In genomic region chr11:134445601-134446325, GRCh38 we compare ENCODE assay signal across 17 cellular contexts. TPM values are rescaled to one million over a fixed set of nuclear protein-coding genes. Genes with fewer than 3 reads are reported as not detected.
DNase-seq lines count a peak whose midpoint lies in the region; ATAC-seq and TF ChIP-seq lines count a peak whose summit lies in the region.
"Had no signal": no experiment of that assay in that cellular context is flagged by ENCODE, and none has a peak within 500 bp of the region (broad histone marks: within the 10 kb centered on the region; RNA-seq: fewer than 3 reads in every experiment).

No MANE protein-coding gene starts in this region.

- H2AFZ ChIP-seq in SK-N-SH (ENCODE audit: low read depth) (no peak overlapping the region), IMR-90 (replicated peaks; ENCODE audit: low read length, poor library complexity) (peak overlapping the region; percentile 23), osteoblast (ENCODE audit: low read length) (no peak overlapping the region)

- H3K4me2 ChIP-seq in SK-N-SH (no peak overlapping the region), IMR-90 (ENCODE audit: low read depth, low read length) (no peak overlapping the region), osteoblast (ENCODE audit: insufficient read depth, low read length) (no peak overlapping the region)
- H3K4me2 ChIP-seq: A549 had no signal

- no peak; a peak in 1 of 4 replicates for TF ChIP-seq EP300 in SK-N-SH (IDR thresholded peaks at IDR 0.05; ENCODE audit: borderline replicate concordance in 1 of 2, low read depth in 1 of 2, low read length in 1 of 2)

- no peak overlapping the region for H3K14ac ChIP-seq in IMR-90 (replicated peaks; ENCODE audit: low read depth, low read length)

- H3K4me3 ChIP-seq in SK-N-SH (ENCODE audit: low read depth in 2 of 2, low read length in 1 of 2) (no peak overlapping the region), IMR-90 (ENCODE audit: insufficient read depth, low read depth, low read length) (no peak overlapping the region), osteoblast (ENCODE audit: insufficient read depth, low read length) (no peak overlapping the region)
- H3K4me3 ChIP-seq: A549 had no signal

- no peak overlapping the region for H4K8ac ChIP-seq in IMR-90 (ENCODE audit: low read depth in 2 of 2, low read length in 2 of 2)

- no peaks in the 10 kb centered on the region for H3K79me1 ChIP-seq in IMR-90 (ENCODE audit: low read depth in 1 of 2, low read length in 2 of 2)

- no peak for TF ChIP-seq POLR2A in IMR-90 (IDR thresholded peaks at IDR 0.05; ENCODE audit: low read depth, low read length)

- in situ Hi-C loops in IMR-90 (cut with MboI; ENCODE audit: low sequenced_read_pairs): no loop called here

- intact Hi-C loops in IMR-90 (cut with micrococcal nuclease): no loop called here

- no peak overlapping the region for H4K5ac ChIP-seq in IMR-90 (ENCODE audit: low read depth, low read length)

- H3K4me1 ChIP-seq in SK-N-SH (ENCODE audit: control insufficient read depth in 1 of 2, insufficient read depth in 2 of 2, low read depth in 1 of 2, low read length in 1 of 2): peaks cover 0 to 9% of the 10 kb centered on the region in 2 experiments; a peak in 1 of 4 replicates
- H3K4me1 ChIP-seq in IMR-90 (ENCODE audit: control insufficient read depth, insufficient read depth, low read length): no peaks in the 10 kb centered on the region
- no peaks in the 10 kb centered on the region for H3K4me1 ChIP-seq in osteoblast (ENCODE audit: insufficient read depth, low read length)
- H3K4me1 ChIP-seq: A549 had no signal

- H3K9me2 ChIP-seq in SK-N-SH: no peaks in the 10 kb centered on the region

- no peak overlapping the region for H4K91ac ChIP-seq in IMR-90 (ENCODE audit: insufficient read depth, low read depth, low read length)

- H2BK15ac ChIP-seq in IMR-90 (ENCODE audit: low read depth, low read length): no peak overlapping the region

- H3K4ac ChIP-seq in IMR-90 (ENCODE audit: low read depth, low read length): no peak overlapping the region

- H3K79me2 ChIP-seq in SK-N-SH (ENCODE audit: insufficient read depth) (no peaks in the 10 kb centered on the region), osteoblast (ENCODE audit: insufficient read depth, low read length) (no peaks in the 10 kb centered on the region)

- no peak overlapping the region for H2AK5ac ChIP-seq in IMR-90 (ENCODE audit: low read depth, low read length)

- H3K56ac ChIP-seq in IMR-90 (ENCODE audit: extremely low read depth, insufficient read depth, low read length): no peak overlapping the region

- POLR2A ChIA-PET in SK-N-SH (lab: Yijun Ruan, JAX) (no interaction called here), IMR-90 (lab: Charles Lee; ENCODE audit: unreplicated experiment) (no interaction called here)

- ATAC-seq in SK-N-SH treated with all-trans-retinoic acid at 6 μM for 48 hours: no peak
- ATAC-seq in IMR-90 (ENCODE audit: low read depth): no peak
- ATAC-seq: A549; CD8-positive, alpha-beta T cell; HCT116 had no signal

- H3K9me3 ChIP-seq in SK-N-SH (no peaks in the 10 kb centered on the region), IMR-90 (ENCODE audit: control insufficient read depth, insufficient read depth, low read length) (peaks cover 48% of the 10 kb centered on the region), osteoblast (ENCODE audit: low read depth, low read length) (no peaks in the 10 kb centered on the region)
- H3K9me3 ChIP-seq: A549 had no signal

- no peak for TF ChIP-seq CTCF in SK-N-SH (IDR thresholded peaks at IDR 0.05)
- no peak for TF ChIP-seq CTCF in IMR-90 (conservative IDR thresholded peaks at IDR 0.05; ENCODE audit: low read depth, low read length)
- TF ChIP-seq CTCF in osteoblast (IDR thresholded peaks at IDR 0.05; ENCODE audit: extremely low read depth, low read depth, low read length): no peak

- BruUV-seq in IMR-90 (replicated peaks; lab: Mats Ljungman, UMichigan): no TSS peak

- H3K23ac ChIP-seq in IMR-90 (ENCODE audit: low read depth, low read length): no peak overlapping the region

- H4K20me1 ChIP-seq in SK-N-SH (ENCODE audit: insufficient read depth) (no peaks in the 10 kb centered on the region), IMR-90 (ENCODE audit: insufficient read depth, low read length) (no peaks in the 10 kb centered on the region), osteoblast (ENCODE audit: insufficient read depth, low read length) (no peaks in the 10 kb centered on the region)

- no peak overlapping the region for H3K18ac ChIP-seq in IMR-90 (ENCODE audit: low read depth, low read length)

- H3K9ac ChIP-seq in SK-N-SH (no peak overlapping the region), IMR-90 (ENCODE audit: low read depth, low read length) (no peak overlapping the region)

- no peak for TF ChIP-seq RAD21 in SK-N-SH (IDR thresholded peaks at IDR 0.05; ENCODE audit: low read length)
- no peak for TF ChIP-seq RAD21 in IMR-90 (IDR thresholded peaks at IDR 0.05; ENCODE audit: low read length)

- no peaks in the 10 kb centered on the region for H3K9me1 ChIP-seq in IMR-90 (ENCODE audit: insufficient read depth, low read length)

- CTCF ChIA-PET in SK-N-SH (lab: Yijun Ruan, JAX) (no interaction called here), IMR-90 (lab: Yijun Ruan, JAX) (no interaction called here)

- H2AK9ac ChIP-seq in IMR-90 (replicated peaks; ENCODE audit: low read depth, low read length, poor library complexity): no peak overlapping the region

- no peaks in the 10 kb centered on the region for H3K36me3 ChIP-seq in SK-N-SH (replicated peaks in 1 of 2; ENCODE audit: control insufficient read depth in 1 of 2, insufficient read depth in 2 of 2, low read length in 1 of 2)
- no peaks in the 10 kb centered on the region for H3K36me3 ChIP-seq in IMR-90 (ENCODE audit: control insufficient read depth, insufficient read depth, low read length)
- H3K36me3 ChIP-seq in osteoblast (ENCODE audit: insufficient read depth, low read length): no peaks in the 10 kb centered on the region

- no peak overlapping the region for H3K27ac ChIP-seq in SK-N-SH (ENCODE audit: low read depth in 2 of 2, low read length in 1 of 2)
- no peak overlapping the region for H3K27ac ChIP-seq in IMR-90 (ENCODE audit: insufficient read depth, low read length)
- H3K27ac ChIP-seq in osteoblast (ENCODE audit: low read depth, low read length): no peak overlapping the region
- H3K27ac ChIP-seq: A549, HL-60 had no signal

- H2BK5ac ChIP-seq in IMR-90 (ENCODE audit: low read depth, low read length, poor library complexity, severe bottlenecking): no peak overlapping the region

- DNase-seq in SK-N-SH: peak; percentile 71
- DNase-seq in IMR-90: no peak
- peak; percentile 10 for DNase-seq in osteoblast (ENCODE audit: insufficient read length, low spot score, missing footprints)
- no peak for DNase-seq in AG20443 (ENCODE audit: low spot score)
- no peak for DNase-seq in NCI-H187 treated with DMSO at 0.1 percent for 48 hours (lab: John Stamatoyannopoulos, UW)
- no peak for DNase-seq in GOT3 (lab: John Stamatoyannopoulos, UW)
- DNase-seq: CD8-positive, alpha-beta T cell; COR-L47; DMS153; GF-D8 had no signal

- WGBS in SK-N-SH (ENCODE audit: low lambda C conversion rate): 24% methylated on average over 14 of the region's 16 CpGs
- WGBS in IMR-90 (ENCODE audit: extremely low coverage in 2 of 2, insufficient read length in 1 of 2), 2 experiments: 56% methylated on average over 2 of the region's 16 CpGs; no CpG with 5 or more reads in 1 of the 2 experiments

- H3K27me3 ChIP-seq in SK-N-SH (ENCODE audit: insufficient read depth) (no peaks in the 10 kb centered on the region), IMR-90 (ENCODE audit: control insufficient read depth, insufficient read depth, low read length) (no peaks in the 10 kb centered on the region), osteoblast (ENCODE audit: insufficient read depth, low read length) (no peaks in the 10 kb centered on the region)

- dilution Hi-C loops in IMR-90 (cut with HindIII; ENCODE audit: low sequenced_read_pairs, unreplicated experiment): no loop called here

- no peak overlapping the region for H2BK120ac ChIP-seq in IMR-90 (ENCODE audit: low read depth, low read length)

- H3F3A ChIP-seq in SK-N-SH (replicated peaks; ENCODE audit: insufficient read depth): no peaks in the 10 kb centered on the region

- H2BK20ac ChIP-seq in IMR-90 (ENCODE audit: low read depth, low read length): no peak overlapping the region

TF ChIP-seq in SK-N-SH, 30 proteins besides CTCF, POLR2A, EP300 and RAD21:
- peak; percentile 54 for TF ChIP-seq RCOR1 (IDR thresholded peaks at IDR 0.05; ENCODE audit: low read length)
- TF ChIP-seq GATA2 (CRISPR knock-in tag; IDR thresholded peaks at IDR 0.05): peak; percentile 69
- no peak for TF ChIP-seq FOXJ3 (CRISPR knock-in tag; IDR thresholded peaks at IDR 0.05)
TF ChIP-seq in SK-N-SH: peak in this region for 2.

TF ChIP-seq in SK-N-SH treated with all-trans-retinoic acid at 6 μM for 48 hours, 23 proteins besides CTCF, POLR2A, EP300 and RAD21 (continues in another document):
- TF ChIP-seq ISL1 (CRISPR knock-in tag; IDR thresholded peaks at IDR 0.05) (no peak), BACH2 (CRISPR knock-in tag; IDR thresholded peaks at IDR 0.05; ENCODE audit: borderline replicate concordance) (no peak), CSDC2 (CRISPR knock-in tag; IDR thresholded peaks at IDR 0.05) (no peak), ARNTL (CRISPR knock-in tag; IDR thresholded peaks at IDR 0.05; ENCODE audit: borderline replicate concordance, low read depth) (no peak), PPARA (CRISPR knock-in tag; IDR thresholded peaks at IDR 0.05; ENCODE audit: borderline replicate concordance) (no peak), OSR1 (CRISPR knock-in tag; IDR thresholded peaks at IDR 0.05) (no peak), ZNF565 (CRISPR knock-in tag; conservative IDR thresholded peaks at IDR 0.05; ENCODE audit: low read depth) (no peak), ZC3H10 (CRISPR knock-in tag; IDR thresholded peaks at IDR 0.05) (no peak)

TF ChIP-seq in IMR-90, 13 proteins besides CTCF, POLR2A, EP300 and RAD21 (continues in another document):
- no peak for TF ChIP-seq CHD1 (IDR thresholded peaks at IDR 0.05; ENCODE audit: low read depth, low read length)
- TF ChIP-seq BHLHE40 (IDR thresholded peaks at IDR 0.05; ENCODE audit: low read depth, low read length): no peak
- no peak for TF ChIP-seq SMC3 (IDR thresholded peaks at IDR 0.05; ENCODE audit: low read depth, low read length)

RNA-seq across cellular contexts. Expression of gene B3GAT1, which starts 33.7 kb away (rescaled TPM):
- polyA plus RNA-seq in SK-N-SH (2012; rRNA removed) (0.15 and 0.16 TPM in 2 replicates), IMR-90 (2012; rRNA removed) (not detected in 2 replicates)
- 0.09 and 0.51 TPM in 2 replicates for polyA plus RNA-seq in SK-N-SH (2012; cell fraction: cytosol; rRNA removed)
- polyA plus RNA-seq in SK-N-SH (2012; cell fraction: nucleus; rRNA removed): 0.67 and 1.2 TPM in 2 replicates
- total RNA-seq in IMR-90 (2012; rRNA removed) (not detected in 2 replicates), osteoblast (not detected in 2 replicates)
- not detected in 2 replicates for polyA plus RNA-seq in IMR-90 (2012; cell fraction: cytosol; rRNA removed)
- polyA plus RNA-seq in IMR-90 (2012; cell fraction: nucleus; rRNA removed; ENCODE audit: low replicate concordance): 0.03 TPM in 1 of 2 replicates, not detected in the other
- polyA plus RNA-seq: A549, AG04450, BJ, CD14-positive monocyte had no signal

Comparison
In these comparisons a context has a peak if more than half of its experiments do, and no peak if none do; other contexts are left out.
1. DNase-seq: peak in SK-N-SH (single experiment) and osteoblast (single experiment); none in IMR-90 (single experiment), AG20443 (single experiment), NCI-H187 treated with DMSO at 0.1 percent for 48 hours (single experiment) and GOT3 (single experiment).